Comparison of ENCODE assay signal across 22 cellular contexts in genomic region chr11:94032066-94032465, GRCh38. TPM values are rescaled to one million over a fixed set of nuclear protein-coding genes. Genes with fewer than 3 reads are reported as not detected.
DNase-seq lines count a peak whose midpoint lies in the region; ATAC-seq and TF ChIP-seq lines count a peak whose summit lies in the region.
"Had no signal": no experiment of that assay in that cellular context is flagged by ENCODE, and none has a peak within 500 bp of the region (broad histone marks: within the 10 kb centered on the region; RNA-seq: fewer than 3 reads in every experiment).

No MANE protein-coding gene starts in this region.

- H3K27ac Mint-ChIP-seq in nephron: peak overlapping the region in 2 of 3 experiments; percentile 21 to 39
- H3K27ac Mint-ChIP-seq: CD14-positive monocyte; CD4-positive, alpha-beta memory T cell had no signal

- no peak overlapping the region for H3K4me3 Mint-ChIP-seq in nephron
- H3K4me3 Mint-ChIP-seq: CD14-positive monocyte; CD4-positive, alpha-beta memory T cell had no signal

- peaks cover 5% of the 10 kb centered on the region for H3K9me3 Mint-ChIP-seq in nephron

- peaks cover 4% of the 10 kb centered on the region for H3K27me3 Mint-ChIP-seq in nephron (ENCODE audit: low read depth)

- peaks cover 12% of the 10 kb centered on the region for H3K4me1 Mint-ChIP-seq in nephron
- H3K4me1 Mint-ChIP-seq: CD14-positive monocyte; CD4-positive, alpha-beta memory T cell had no signal

- H3K27ac ChIP-seq in WERI-Rb-1: no peak overlapping the region
- H3K27ac ChIP-seq: 22Rv1, A549, BLaER1, GM23248 had no signal

- TF ChIP-seq CTCF in WERI-Rb-1 (IDR thresholded peaks at IDR 0.05; ENCODE audit: low read depth, low read length) (no peak), nephron (IDR thresholded peaks at IDR 0.05; ENCODE audit: unreplicated experiment in 3 of 3) (no peak)

- no peak overlapping the region for H3K4me3 ChIP-seq in WERI-Rb-1 (ENCODE audit: low read depth, low read length)
- H3K4me3 ChIP-seq: A549, BLaER1, GM12878, GM23248 had no signal

- intact Hi-C loops in left cardiac atrium (cut with DNase I): no loop called here

- ATAC-seq in left cardiac atrium (peak; percentile 23 to 81), GM18873 (IDR thresholded peaks at IDR 0.05; ENCODE audit: low FRiP score, unreplicated experiment) (no peak)
- ATAC-seq: A549, GM12878 had no signal

- H3K27me3 ChIP-seq in WERI-Rb-1 (ENCODE audit: insufficient read depth, low read depth, severe bottlenecking): no peaks in the 10 kb centered on the region
- H3K27me3 ChIP-seq: BLaER1 had no signal

- H3K36me3 ChIP-seq in WERI-Rb-1: no peaks in the 10 kb centered on the region
- H3K36me3 ChIP-seq: BLaER1 had no signal

- DNase-seq in NCI-H82 (lab: John Stamatoyannopoulos, UW) (peak; percentile 3), NCI-H82 treated with DMSO at 0.1 percent for 48 hours (lab: John Stamatoyannopoulos, UW; ENCODE audit: unreplicated experiment) (no peak), WERI-Rb-1 (peak; percentile 67), left cardiac atrium (no peak), SW 1271 (lab: John Stamatoyannopoulos, UW) (no peak), hepatic stellate cell (ENCODE audit: low spot score) (no peak)
- DNase-seq: AML-193; CD4-positive, alpha-beta memory T cell; DND-41; EL; HCEC 1CT; IMR-90 had no signal

- H3K9me3 ChIP-seq in WERI-Rb-1 (ENCODE audit: severe bottlenecking): no peaks in the 10 kb centered on the region
- H3K9me3 ChIP-seq: A549 had no signal

- H3K36me3 Mint-ChIP-seq in nephron (ENCODE audit: low read depth): peaks cover 4% of the 10 kb centered on the region
- H3K36me3 Mint-ChIP-seq: CD14-positive monocyte; CD4-positive, alpha-beta memory T cell had no signal

RNA-seq across cellular contexts. Expression of gene HEPHL1, which starts 10.9 kb away (rescaled TPM):
- not detected for total RNA-seq in left cardiac atrium
- total RNA-seq: CD4-positive, alpha-beta memory T cell; G401; GM12878; GM23248; H4 had no signal

Comparison
In these comparisons a context has a peak if more than half of its experiments do, and no peak if none do; other contexts are left out.
1. DNase-seq: peak in NCI-H82 (single experiment) and WERI-Rb-1 (single experiment); none in NCI-H82 treated with DMSO at 0.1 percent for 48 hours (single experiment), left cardiac atrium (single experiment), SW 1271 (0 of 2) and hepatic stellate cell (single experiment).